Comparison of ENCODE assay signal across 1 cellular context in genomic region chr5:5605170-5605764, GRCh38.
TF ChIP-seq lines count a peak whose summit lies in the region.

No MANE protein-coding gene starts in this region.

TF ChIP-seq in K562, 482 proteins besides CTCF, POLR2A, EP300 and RAD21 (continued from another document and continues in another):
- TF ChIP-seq, protein P1, sequence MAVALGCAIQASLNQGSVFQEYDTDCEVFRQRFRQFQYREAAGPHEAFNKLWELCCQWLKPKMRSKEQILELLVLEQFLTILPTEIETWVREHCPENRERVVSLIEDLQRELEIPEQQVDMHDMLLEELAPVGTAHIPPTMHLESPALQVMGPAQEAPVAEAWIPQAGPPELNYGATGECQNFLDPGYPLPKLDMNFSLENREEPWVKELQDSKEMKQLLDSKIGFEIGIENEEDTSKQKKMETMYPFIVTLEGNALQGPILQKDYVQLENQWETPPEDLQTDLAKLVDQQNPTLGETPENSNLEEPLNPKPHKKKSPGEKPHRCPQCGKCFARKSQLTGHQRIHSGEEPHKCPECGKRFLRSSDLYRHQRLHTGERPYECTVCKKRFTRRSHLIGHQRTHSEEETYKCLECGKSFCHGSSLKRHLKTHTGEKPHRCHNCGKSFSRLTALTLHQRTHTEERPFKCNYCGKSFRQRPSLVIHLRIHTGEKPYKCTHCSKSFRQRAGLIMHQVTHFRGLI (CRISPR knock-in tag; IDR thresholded peaks at IDR 0.05): 0 out of 2 replicates have a peak, but pooled peaks have one; percentile 46
- TF ChIP-seq, protein P2, sequence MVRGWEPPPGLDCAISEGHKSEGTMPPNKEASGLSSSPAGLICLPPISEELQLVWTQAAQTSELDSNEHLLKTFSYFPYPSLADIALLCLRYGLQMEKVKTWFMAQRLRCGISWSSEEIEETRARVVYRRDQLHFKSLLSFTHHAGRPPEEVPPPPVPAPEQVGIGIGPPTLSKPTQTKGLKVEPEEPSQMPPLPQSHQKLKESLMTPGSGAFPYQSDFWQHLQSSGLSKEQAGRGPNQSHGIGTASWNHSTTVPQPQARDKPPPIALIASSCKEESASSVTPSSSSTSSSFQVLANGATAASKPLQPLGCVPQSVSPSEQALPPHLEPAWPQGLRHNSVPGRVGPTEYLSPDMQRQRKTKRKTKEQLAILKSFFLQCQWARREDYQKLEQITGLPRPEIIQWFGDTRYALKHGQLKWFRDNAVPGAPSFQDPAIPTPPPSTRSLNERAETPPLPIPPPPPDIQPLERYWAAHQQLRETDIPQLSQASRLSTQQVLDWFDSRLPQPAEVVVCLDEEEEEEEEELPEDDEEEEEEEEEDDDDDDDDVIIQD (CRISPR knock-in tag; IDR thresholded peaks at IDR 0.05): no peak
- TF ChIP-seq ZNF165 (CRISPR knock-in tag; IDR thresholded peaks at IDR 0.05; ENCODE audit: borderline replicate concordance): peak; percentile 46; the same call in 1 of the 2 replicates
- TF ChIP-seq, protein P3, sequence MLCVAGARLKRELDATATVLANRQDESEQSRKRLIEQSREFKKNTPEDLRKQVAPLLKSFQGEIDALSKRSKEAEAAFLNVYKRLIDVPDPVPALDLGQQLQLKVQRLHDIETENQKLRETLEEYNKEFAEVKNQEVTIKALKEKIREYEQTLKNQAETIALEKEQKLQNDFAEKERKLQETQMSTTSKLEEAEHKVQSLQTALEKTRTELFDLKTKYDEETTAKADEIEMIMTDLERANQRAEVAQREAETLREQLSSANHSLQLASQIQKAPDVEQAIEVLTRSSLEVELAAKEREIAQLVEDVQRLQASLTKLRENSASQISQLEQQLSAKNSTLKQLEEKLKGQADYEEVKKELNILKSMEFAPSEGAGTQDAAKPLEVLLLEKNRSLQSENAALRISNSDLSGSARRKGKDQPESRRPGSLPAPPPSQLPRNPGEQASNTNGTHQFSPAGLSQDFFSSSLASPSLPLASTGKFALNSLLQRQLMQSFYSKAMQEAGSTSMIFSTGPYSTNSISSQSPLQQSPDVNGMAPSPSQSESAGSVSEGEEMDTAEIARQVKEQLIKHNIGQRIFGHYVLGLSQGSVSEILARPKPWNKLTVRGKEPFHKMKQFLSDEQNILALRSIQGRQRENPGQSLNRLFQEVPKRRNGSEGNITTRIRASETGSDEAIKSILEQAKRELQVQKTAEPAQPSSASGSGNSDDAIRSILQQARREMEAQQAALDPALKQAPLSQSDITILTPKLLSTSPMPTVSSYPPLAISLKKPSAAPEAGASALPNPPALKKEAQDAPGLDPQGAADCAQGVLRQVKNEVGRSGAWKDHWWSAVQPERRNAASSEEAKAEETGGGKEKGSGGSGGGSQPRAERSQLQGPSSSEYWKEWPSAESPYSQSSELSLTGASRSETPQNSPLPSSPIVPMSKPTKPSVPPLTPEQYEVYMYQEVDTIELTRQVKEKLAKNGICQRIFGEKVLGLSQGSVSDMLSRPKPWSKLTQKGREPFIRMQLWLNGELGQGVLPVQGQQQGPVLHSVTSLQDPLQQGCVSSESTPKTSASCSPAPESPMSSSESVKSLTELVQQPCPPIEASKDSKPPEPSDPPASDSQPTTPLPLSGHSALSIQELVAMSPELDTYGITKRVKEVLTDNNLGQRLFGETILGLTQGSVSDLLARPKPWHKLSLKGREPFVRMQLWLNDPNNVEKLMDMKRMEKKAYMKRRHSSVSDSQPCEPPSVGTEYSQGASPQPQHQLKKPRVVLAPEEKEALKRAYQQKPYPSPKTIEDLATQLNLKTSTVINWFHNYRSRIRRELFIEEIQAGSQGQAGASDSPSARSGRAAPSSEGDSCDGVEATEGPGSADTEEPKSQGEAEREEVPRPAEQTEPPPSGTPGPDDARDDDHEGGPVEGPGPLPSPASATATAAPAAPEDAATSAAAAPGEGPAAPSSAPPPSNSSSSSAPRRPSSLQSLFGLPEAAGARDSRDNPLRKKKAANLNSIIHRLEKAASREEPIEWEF (CRISPR knock-in tag; IDR thresholded peaks at IDR 0.05): 0 out of 2 replicates have a peak, but pooled peaks have one; percentile 50
- TF ChIP-seq COPS2 (conservative IDR thresholded peaks at IDR 0.05): no peak
- no peak for TF ChIP-seq PTTG1 (tag; IDR thresholded peaks at IDR 0.05; ENCODE audit: low read depth)
- no peak for TF ChIP-seq CREBBP (IDR thresholded peaks at IDR 0.05; ENCODE audit: low read depth, low read length)
- peak; percentile 76; the same call in 1 of the 2 replicates for TF ChIP-seq NR4A1 (CRISPR knock-in tag; IDR thresholded peaks at IDR 0.05)
- no peak for TF ChIP-seq NR4A1 (tag; IDR thresholded peaks at IDR 0.05)
- TF ChIP-seq CBFA2T2 (conservative IDR thresholded peaks at IDR 0.05): peak; percentile 51
- TF ChIP-seq CBFB (CRISPR knock-in tag; IDR thresholded peaks at IDR 0.05): no peak
- TF ChIP-seq TOE1 (IDR thresholded peaks at IDR 0.05; ENCODE audit: borderline replicate concordance): peak; percentile 95
- TF ChIP-seq TOE1 (CRISPR knock-in tag; IDR thresholded peaks at IDR 0.05; ENCODE audit: borderline replicate concordance, low read depth): no peak
- TF ChIP-seq ZNF398 (CRISPR knock-in tag; IDR thresholded peaks at IDR 0.05): no peak
- TF ChIP-seq TEAD4 (IDR thresholded peaks at IDR 0.05; ENCODE audit: low read length): no peak
- TF ChIP-seq TEAD4 (CRISPR knock-in tag; IDR thresholded peaks at IDR 0.05; ENCODE audit: borderline replicate concordance): no peak
- no peak for TF ChIP-seq C11orf30 (IDR thresholded peaks at IDR 0.05; ENCODE audit: low read depth)
- TF ChIP-seq RNF2 (IDR thresholded peaks at IDR 0.05): peak; percentile 36; the same call in 1 of the 2 replicates
- no peak for TF ChIP-seq ZNF511 (CRISPR knock-in tag; IDR thresholded peaks at IDR 0.05)
- TF ChIP-seq RAD51 (IDR thresholded peaks at IDR 0.05; ENCODE audit: borderline replicate concordance, low read depth): peak; percentile 88
- no peak for TF ChIP-seq PCBP1 (IDR thresholded peaks at IDR 0.05; ENCODE audit: low read depth, low read length, poor library complexity, severe bottlenecking)
- peak; percentile 95 for TF ChIP-seq TFE3 (CRISPR knock-in tag; IDR thresholded peaks at IDR 0.05)
- TF ChIP-seq U2AF1 (optimal IDR thresholded peaks at IDR 0.05; ENCODE audit: low read depth, low read length): no peak
- TF ChIP-seq MXI1 (IDR thresholded peaks at IDR 0.05; ENCODE audit: low read depth, low read length): no peak
- TF ChIP-seq CCNT2 (IDR thresholded peaks at IDR 0.05; ENCODE audit: borderline replicate concordance, extremely low read depth, insufficient read length, low read depth, low read length): no peak
- TF ChIP-seq RHOXF2B (CRISPR knock-in tag; conservative IDR thresholded peaks at IDR 0.05): no peak
- TF ChIP-seq ZNF175 (CRISPR knock-in tag; IDR thresholded peaks at IDR 0.05; ENCODE audit: low read depth): peak; percentile 96
- 0 out of 2 replicates have a peak, but pooled peaks have one; percentile 18 for TF ChIP-seq ELF4 (CRISPR knock-in tag; IDR thresholded peaks at IDR 0.05)
- no peak for TF ChIP-seq ZKSCAN3 (CRISPR knock-in tag; IDR thresholded peaks at IDR 0.05)
- TF ChIP-seq ZNF57 (CRISPR knock-in tag; IDR thresholded peaks at IDR 0.05): 0 out of 2 replicates have a peak, but pooled peaks have one; percentile 25
- TF ChIP-seq NCOA6 (IDR thresholded peaks at IDR 0.05): no peak
- TF ChIP-seq, protein P4, sequence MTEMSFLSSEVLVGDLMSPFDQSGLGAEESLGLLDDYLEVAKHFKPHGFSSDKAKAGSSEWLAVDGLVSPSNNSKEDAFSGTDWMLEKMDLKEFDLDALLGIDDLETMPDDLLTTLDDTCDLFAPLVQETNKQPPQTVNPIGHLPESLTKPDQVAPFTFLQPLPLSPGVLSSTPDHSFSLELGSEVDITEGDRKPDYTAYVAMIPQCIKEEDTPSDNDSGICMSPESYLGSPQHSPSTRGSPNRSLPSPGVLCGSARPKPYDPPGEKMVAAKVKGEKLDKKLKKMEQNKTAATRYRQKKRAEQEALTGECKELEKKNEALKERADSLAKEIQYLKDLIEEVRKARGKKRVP (CRISPR knock-in tag; IDR thresholded peaks at IDR 0.05): no peak
- TF ChIP-seq, protein P5, sequence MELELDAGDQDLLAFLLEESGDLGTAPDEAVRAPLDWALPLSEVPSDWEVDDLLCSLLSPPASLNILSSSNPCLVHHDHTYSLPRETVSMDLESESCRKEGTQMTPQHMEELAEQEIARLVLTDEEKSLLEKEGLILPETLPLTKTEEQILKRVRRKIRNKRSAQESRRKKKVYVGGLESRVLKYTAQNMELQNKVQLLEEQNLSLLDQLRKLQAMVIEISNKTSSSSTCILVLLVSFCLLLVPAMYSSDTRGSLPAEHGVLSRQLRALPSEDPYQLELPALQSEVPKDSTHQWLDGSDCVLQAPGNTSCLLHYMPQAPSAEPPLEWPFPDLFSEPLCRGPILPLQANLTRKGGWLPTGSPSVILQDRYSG (tag; conservative IDR thresholded peaks at IDR 0.05; ENCODE audit: low read depth): no peak
- no peak for TF ChIP-seq NR2C2 (CRISPR knock-in tag; IDR thresholded peaks at IDR 0.05)
- peak; percentile 82; the same call in 1 of the 2 replicates for TF ChIP-seq NR2C2 (tag; IDR thresholded peaks at IDR 0.05)
- TF ChIP-seq USF1 (CRISPR knock-in tag; IDR thresholded peaks at IDR 0.05): peak; percentile 47; the same call in 1 of the 2 replicates
- TF ChIP-seq CBX1 (IDR thresholded peaks at IDR 0.05; ENCODE audit: low read depth): no peak
- TF ChIP-seq SRSF9 (IDR thresholded peaks at IDR 0.05; ENCODE audit: borderline replicate concordance, low read depth, low read length): no peak
- peak; percentile 87 for TF ChIP-seq HDAC8 (tag; IDR thresholded peaks at IDR 0.05)
- 0 out of 2 replicates have a peak, but pooled peaks have one; percentile 60 for TF ChIP-seq PATZ1 (CRISPR knock-in tag; IDR thresholded peaks at IDR 0.05; ENCODE audit: borderline replicate concordance)
- no peak for TF ChIP-seq ESRRA (IDR thresholded peaks at IDR 0.05; ENCODE audit: borderline replicate concordance, low read depth)
